12 cellular contexts compared by ENCODE assay signal in the genomic region with DNA sequence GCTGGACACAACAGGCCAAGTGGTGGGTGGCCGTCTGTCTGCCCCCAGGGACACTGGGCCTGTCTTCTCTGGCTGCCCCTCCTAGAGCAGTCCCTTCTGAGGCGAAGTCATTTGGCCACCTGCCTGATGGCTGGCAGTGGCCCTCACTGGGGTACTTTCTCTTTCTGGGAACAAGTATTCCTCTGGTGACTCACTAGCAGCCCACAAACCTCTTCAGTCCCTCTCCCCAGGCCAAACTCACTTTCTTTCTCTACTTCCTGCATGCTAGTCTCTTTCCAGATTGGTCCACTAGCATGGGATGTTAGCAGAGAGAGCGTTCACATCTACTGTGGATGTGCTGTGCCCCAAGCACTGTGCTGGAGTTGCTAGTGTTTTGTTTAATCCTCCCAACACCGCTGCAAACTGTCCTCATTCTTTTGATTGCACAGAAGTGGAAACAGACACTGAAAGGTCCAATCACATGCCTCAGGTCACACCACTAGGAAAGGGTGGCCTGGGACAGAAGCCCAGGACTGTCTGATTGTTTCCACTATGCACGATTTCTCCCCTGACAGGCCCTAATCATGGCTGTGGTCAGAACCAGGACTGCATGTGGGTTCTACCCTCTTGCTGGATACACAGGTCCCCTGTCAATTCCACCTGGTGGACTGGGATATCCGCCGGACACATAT. TPM values are rescaled to one million over a fixed set of nuclear protein-coding genes. Genes with fewer than 3 reads are reported as not detected.
A peak's percentile ranks its signal among the peaks of the same experiment; 100 is the strongest.
DNase-seq lines count a peak whose midpoint lies in the region; ATAC-seq, FAIRE-seq and TF ChIP-seq lines count a peak whose summit lies in the region.
"Had no signal": no experiment of that assay in that cellular context is flagged by ENCODE, and none has a peak within 500 bp of the region (broad histone marks: within the 10 kb centered on the region; RNA-seq: fewer than 3 reads in every experiment).

No MANE protein-coding gene starts in this region.

- H3K18ac ChIP-seq in trophoblast cell (ENCODE audit: low read length), result no peak overlapping the region

- no peak overlapping the region for H3K9ac ChIP-seq in astrocyte (ENCODE audit: low read length)
- H3K9ac ChIP-seq in skeletal muscle tissue (ENCODE audit: low read depth in 1 of 3, low read length in 3 of 3), result peak overlapping the region; percentile 37 to 72 (median 54)
- no peak overlapping the region for H3K9ac ChIP-seq in trophoblast cell (ENCODE audit: low read length)

- H3K4me1 ChIP-seq in astrocyte (ENCODE audit: insufficient read depth, low read length) (peaks cover 48% of the 10 kb centered on the region), left ventricle myocardium inferior (peaks cover 100% of the 10 kb centered on the region), skeletal muscle tissue (ENCODE audit: control insufficient read depth in 3 of 3, insufficient read depth in 3 of 3, low read length in 3 of 3) (peaks cover 91 to 99% (median 95%) of the 10 kb centered on the region in 3 donors), trophoblast cell (ENCODE audit: control insufficient read depth in 1 of 2, insufficient read depth in 2 of 2, low read length in 2 of 2) (peaks cover 28 to 35% of the 10 kb centered on the region in 2 experiments)

- H3K27me3 ChIP-seq in astrocyte (ENCODE audit: insufficient read depth, low read length), result peaks cover 8% of the 10 kb centered on the region
- peaks cover 12% of the 10 kb centered on the region for H3K27me3 ChIP-seq in left ventricle myocardium inferior (ENCODE audit: low read depth)
- H3K27me3 ChIP-seq in skeletal muscle tissue (ENCODE audit: control insufficient read depth in 3 of 3, insufficient read depth in 3 of 3, low read length in 3 of 3), result no peaks in the 10 kb centered on the region
- no peaks in the 10 kb centered on the region for H3K27me3 ChIP-seq in trophoblast cell (ENCODE audit: insufficient read depth, low read length)

- H3K79me2 ChIP-seq in astrocyte (ENCODE audit: insufficient read depth, low read length), result no peaks in the 10 kb centered on the region
- peaks cover 6% of the 10 kb centered on the region for H3K79me2 ChIP-seq in trophoblast cell (ENCODE audit: control insufficient read depth, insufficient read depth, low read length, poor library complexity)

- peak overlapping the region; percentile 67 for H2AFZ ChIP-seq in astrocyte (ENCODE audit: low read depth, low read length)
- H2AFZ ChIP-seq in trophoblast cell (ENCODE audit: insufficient read depth, low read length, poor library complexity), result no peak overlapping the region

- no peak overlapping the region for H3K14ac ChIP-seq in trophoblast cell (ENCODE audit: low read length)

- no peak overlapping the region for H2BK12ac ChIP-seq in trophoblast cell (ENCODE audit: low read length)

- H3K4me2 ChIP-seq in astrocyte (ENCODE audit: low read length) (peak overlapping the region; percentile 27), trophoblast cell (ENCODE audit: low read length) (no peak overlapping the region)

- FAIRE-seq in astrocyte (lab: Jason Lieb, UNC), result no peak

- H4K20me1 ChIP-seq in astrocyte (ENCODE audit: insufficient read depth, low read length), result no peaks in the 10 kb centered on the region

- no peak overlapping the region for H4K12ac ChIP-seq in trophoblast cell (ENCODE audit: low read depth, low read length)

- H4K8ac ChIP-seq in trophoblast cell (ENCODE audit: low read depth, low read length), result no peak overlapping the region

- ATAC-seq in HG03460 (IDR thresholded peaks at IDR 0.05; ENCODE audit: unreplicated experiment) (no peak), GM21447 (IDR thresholded peaks at IDR 0.05; ENCODE audit: unreplicated experiment) (no peak)
- ATAC-seq: Panc1 had no signal

- H3K27ac Mint-ChIP-seq in HFFc6 (peak overlapping the region; percentile 32), astrocyte (ENCODE audit: unreplicated experiment) (peak overlapping the region; percentile 90)
- H3K27ac Mint-ChIP-seq: activated B cell treated with CpG ODN at 0.5 μM for 24 hours had no signal

- H3K36me3 Mint-ChIP-seq in HFFc6 (ENCODE audit: low read depth) (no peaks in the 10 kb centered on the region), astrocyte (ENCODE audit: low read depth, unreplicated experiment) (peaks cover 23% of the 10 kb centered on the region)

- peaks cover 20% of the 10 kb centered on the region for H3K79me1 ChIP-seq in trophoblast cell (ENCODE audit: low read length)

- peaks cover 30% of the 10 kb centered on the region for H3K4me1 Mint-ChIP-seq in HFFc6 (ENCODE audit: low read depth)
- peaks cover 66% of the 10 kb centered on the region for H3K4me1 Mint-ChIP-seq in astrocyte (ENCODE audit: low read depth, unreplicated experiment)

- H3K9me3 ChIP-seq in astrocyte (ENCODE audit: insufficient read depth, low read depth, low read length) (peaks cover 5% of the 10 kb centered on the region), left ventricle myocardium inferior (replicated peaks) (no peaks in the 10 kb centered on the region), skeletal muscle tissue (ENCODE audit: control insufficient read depth in 3 of 3, low read length in 3 of 3) (no peaks in the 10 kb centered on the region), trophoblast cell (ENCODE audit: insufficient read depth, low read depth, low read length) (peaks cover 2% of the 10 kb centered on the region)
- H3K9me3 ChIP-seq: Caco-2 had no signal

- DNase-seq in HFFc6 (peak; percentile 13), astrocyte (ENCODE audit: low read depth) (peak; percentile 72), left ventricle myocardium inferior (peak; percentile 45), trophoblast cell (no peak)
- DNase-seq in activated CD8-positive, alpha-beta memory T cell treated with anti-CD3 and anti-CD28 coated beads, Interleukin-2, amount 50 U/mL, for 4 hours, result no peak
- DNase-seq: activated B cell treated with CpG ODN at 0.5 μM for 24 hours, Caco-2, NCI-H1436 had no signal

- TF ChIP-seq CTCF in HFFc6 (IDR thresholded peaks at IDR 0.05) (no peak), astrocyte (IDR thresholded peaks at IDR 0.05; ENCODE audit: insufficient read depth, low read depth, low read length) (no peak), left ventricle myocardium inferior (IDR thresholded peaks at IDR 0.05; ENCODE audit: borderline replicate concordance) (no peak)

- no peak overlapping the region for H3K23ac ChIP-seq in trophoblast cell (ENCODE audit: low read length)

- H4K91ac ChIP-seq in trophoblast cell (ENCODE audit: low read depth, low read length), result no peak overlapping the region

- H2AK5ac ChIP-seq in trophoblast cell (ENCODE audit: low read length), result no peak overlapping the region

- no peak overlapping the region for H2BK120ac ChIP-seq in trophoblast cell (ENCODE audit: insufficient read depth, low read length, poor library complexity)

- WGBS in trophoblast cell (ENCODE audit: extremely low coverage, insufficient coverage, insufficient read length), result no CpG with 5 or more reads among the region's 7 CpGs

- no peak overlapping the region for H3K4ac ChIP-seq in trophoblast cell (ENCODE audit: low read depth, low read length)

- H3K36me3 ChIP-seq in astrocyte (ENCODE audit: insufficient read depth, low read length) (no peaks in the 10 kb centered on the region), left ventricle myocardium inferior (no peaks in the 10 kb centered on the region), skeletal muscle tissue (ENCODE audit: control insufficient read depth in 3 of 3, insufficient read depth in 3 of 3, low read length in 3 of 3) (peaks cover 2 to 8% (median 2%) of the 10 kb centered on the region in 3 donors), trophoblast cell (ENCODE audit: control insufficient read depth in 1 of 2, insufficient read depth in 2 of 2, low read length in 2 of 2) (no peaks in the 10 kb centered on the region)

- intact Hi-C loops in left ventricle myocardium inferior (cut with micrococcal nuclease), result no loop called here

- H2BK5ac ChIP-seq in trophoblast cell (ENCODE audit: low read depth, low read length, poor library complexity), result no peak overlapping the region

- H3K27ac ChIP-seq in astrocyte (ENCODE audit: low read depth, low read length), result no peak overlapping the region
- H3K27ac ChIP-seq in left ventricle myocardium inferior (replicated peaks), result peak overlapping the region; percentile 91
- peak overlapping the region; percentile 69 for H3K27ac ChIP-seq in skeletal muscle tissue (ENCODE audit: low read depth, low read length)
- H3K27ac ChIP-seq in trophoblast cell (ENCODE audit: low read depth, low read length), result no peak overlapping the region

- no peak overlapping the region for H3K4me3 Mint-ChIP-seq in HFFc6
- H3K4me3 Mint-ChIP-seq in astrocyte (ENCODE audit: unreplicated experiment), result peak overlapping the region; percentile 46
- H3K4me3 Mint-ChIP-seq: activated B cell treated with CpG ODN at 0.5 μM for 24 hours had no signal

- H3K4me3 ChIP-seq in astrocyte (ENCODE audit: insufficient read depth, low read depth, low read length) (no peak overlapping the region), left ventricle myocardium inferior (no peak overlapping the region), skeletal muscle tissue (ENCODE audit: low read length in 3 of 3) (peak overlapping the region in 2 of 3 donors; percentile 10 to 31), trophoblast cell (ENCODE audit: low read depth, low read length) (no peak overlapping the region)

- H3K9me3 Mint-ChIP-seq in HFFc6, result 0 out of 2 replicates have a peak, but pooled peaks cover 7% of the 10 kb centered on the region
- H3K9me3 Mint-ChIP-seq in astrocyte (ENCODE audit: unreplicated experiment), result no peaks in the 10 kb centered on the region
- H3K9me3 Mint-ChIP-seq: activated B cell treated with CpG ODN at 0.5 μM for 24 hours had no signal

- H3K27me3 Mint-ChIP-seq in HFFc6 (ENCODE audit: insufficient read depth), result peaks cover 3% of the 10 kb centered on the region; the same call in 1 of the 2 replicates
- no peaks in the 10 kb centered on the region for H3K27me3 Mint-ChIP-seq in astrocyte (ENCODE audit: low read depth, unreplicated experiment)

RNA-seq across cellular contexts. Expression of gene DYSF, which starts 5.2 kb away (rescaled TPM):
- total RNA-seq in HFFc6 (2021; fragmentation: NEBNext Ultra II Directional; extraction: Animal tissue kit (Norgen Biotek cat#: 25700)), result under 1 TPM; 0.07 to 0.57 (median 0.32) TPM
- total RNA-seq in astrocyte (123 and 140 TPM in 2 replicates), left ventricle myocardium inferior (48.2 TPM), skeletal muscle tissue (88.7 TPM)
- polyA plus RNA-seq in trophoblast cell (2013), result 39.9 and 45.3 TPM in 2 replicates

Comparison
In these comparisons a context has a peak if more than half of its experiments do, and no peak if none do; other contexts are left out.
1. DNase-seq: peak in HFFc6 (single experiment), astrocyte (single experiment) and left ventricle myocardium inferior (single experiment); none in trophoblast cell (0 of 2) and activated CD8-positive, alpha-beta memory T cell treated with anti-CD3 and anti-CD28 coated beads, Interleukin-2, amount 50 U/mL, for 4 hours (single experiment).
2. H3K27ac ChIP-seq: peak in left ventricle myocardium inferior (single experiment) and skeletal muscle tissue (single experiment); none in astrocyte (single experiment) and trophoblast cell (single experiment).
3. H3K4me3 ChIP-seq: peak in skeletal muscle tissue (2 of 3); none in astrocyte (single experiment), left ventricle myocardium inferior (single experiment) and trophoblast cell (single experiment).
4. H3K9ac ChIP-seq: peak in skeletal muscle tissue (3 of 3); none in astrocyte (single experiment) and trophoblast cell (single experiment).
5. RNA of gene DYSF, which starts 5.2 kb away (total RNA-seq): 123 to 140 TPM in astrocyte, 88.7 TPM in skeletal muscle tissue (single experiment) and 48.2 TPM in left ventricle myocardium inferior (single experiment); 0.07 to 0.57 TPM in HFFc6; every median in the first group is over 10 times any median in the second.